8 cellular contexts compared by ENCODE assay signal in the genomic region with DNA sequence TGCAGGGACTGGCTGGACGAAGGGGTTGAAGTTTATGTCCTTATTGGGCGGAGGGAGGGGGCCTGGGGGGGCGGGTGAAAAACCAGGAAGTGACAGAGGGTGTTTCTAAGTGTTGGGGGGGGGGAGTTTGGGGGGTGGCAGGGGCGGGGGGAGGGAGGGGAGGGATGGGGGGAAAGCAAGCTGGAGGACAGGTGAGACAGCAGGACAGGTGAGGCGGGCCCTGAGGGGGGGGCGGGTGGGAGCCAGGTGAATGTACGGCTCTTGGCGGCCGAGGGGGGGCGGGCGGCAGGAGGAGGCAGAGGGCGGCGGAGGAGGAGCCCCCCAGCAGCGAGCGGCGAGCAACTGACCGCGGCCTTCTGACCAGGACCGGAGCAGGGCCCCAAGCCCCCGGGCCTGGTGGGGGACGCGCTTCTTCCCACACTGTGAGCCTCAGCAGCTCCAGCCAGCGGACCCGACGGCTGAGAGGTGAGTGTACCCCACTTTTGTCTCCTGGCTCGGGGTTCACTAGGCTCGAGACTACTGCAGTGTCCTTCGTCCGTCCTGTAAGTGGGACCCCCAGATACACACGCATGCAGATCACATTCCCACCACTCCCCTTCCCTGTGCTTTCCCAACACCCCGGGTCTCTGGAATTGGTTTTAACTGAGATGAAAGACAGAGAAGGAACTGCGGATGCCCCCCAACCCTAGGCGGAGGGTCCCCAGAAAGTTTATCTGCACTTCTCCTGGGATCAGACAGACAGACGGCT. TPM values are rescaled to one million over a fixed set of nuclear protein-coding genes. Genes with fewer than 3 reads are reported as not detected.
DNase-seq lines count a peak whose midpoint lies in the region; ATAC-seq, FAIRE-seq and TF ChIP-seq lines count a peak whose summit lies in the region.

A gene (plus strand): TSS at position 324 of the 748 bp plus-strand sequence. CDS start 11,859 bp downstream, outside the sequence.

- peak within 1 kb of the TSS; percentile 92 for H4K5ac ChIP-seq in IMR-90 (ENCODE audit: low read depth, low read length)

- dilution Hi-C loops in IMR-90 (cut with HindIII; ENCODE audit: low sequenced_read_pairs, unreplicated experiment): no loop called here

- peak within 1 kb of the TSS; percentile 94 for H2BK5ac ChIP-seq in IMR-90 (ENCODE audit: low read depth, low read length, poor library complexity, severe bottlenecking)

- H3K27me3 ChIP-seq in IMR-90 (ENCODE audit: control insufficient read depth, insufficient read depth, low read length) (no peaks in the 10 kb centered on the region), pancreas (no peaks in the 10 kb centered on the region)

- H3K27ac Mint-ChIP-seq in activated T-helper 17 cell treated with anti-CD3 and anti-CD28 coated beads, Interleukin-2, amount 50 U/mL, for 72 hours: peak within 1 kb of the TSS; percentile 95

- peak within 1 kb of the TSS; percentile 70 for H2BK20ac ChIP-seq in IMR-90 (ENCODE audit: low read depth, low read length)

- peak within 1 kb of the TSS; percentile 93 for H2BK120ac ChIP-seq in IMR-90 (ENCODE audit: low read depth, low read length)

- peak within 1 kb of the TSS; percentile 91 for H3K4me3 Mint-ChIP-seq in activated T-helper 17 cell treated with anti-CD3 and anti-CD28 coated beads, Interleukin-2, amount 50 U/mL, for 72 hours

- H3K23ac ChIP-seq in IMR-90 (ENCODE audit: low read depth, low read length): peak within 1 kb of the TSS; percentile 99

- TF ChIP-seq POLR2A in IMR-90 (IDR thresholded peaks at IDR 0.05; ENCODE audit: low read depth, low read length): no peak

- POLR2A ChIA-PET in IMR-90 (lab: Charles Lee; ENCODE audit: unreplicated experiment): no interaction called here

- peaks cover 42% of the 10 kb centered on the region for H3K36me3 Mint-ChIP-seq in activated T-helper 17 cell treated with anti-CD3 and anti-CD28 coated beads, Interleukin-2, amount 50 U/mL, for 72 hours (ENCODE audit: low read depth)

- CTCF ChIA-PET in IMR-90 (lab: Yijun Ruan, JAX): interaction anchor here (0.6 to 1.6 kb wide), 2 partner anchors 14 to 16 kb away, joined by 3 to 7 read pairs; no protein-coding TSS in a partner anchor

- peak within 1 kb of the TSS; percentile 99 for H2AK9ac ChIP-seq in IMR-90 (replicated peaks; ENCODE audit: low read depth, low read length, poor library complexity)

- BruUV-seq in IMR-90 (replicated peaks; lab: Mats Ljungman, UMichigan): no TSS peak

- H3K9me3 ChIP-seq in IMR-90 (ENCODE audit: control insufficient read depth, insufficient read depth, low read length) (no peaks in the 10 kb centered on the region), pancreas (no peaks in the 10 kb centered on the region)

- H3K4me1 ChIP-seq in IMR-90 (ENCODE audit: control insufficient read depth, insufficient read depth, low read length): peaks cover 21% of the 10 kb centered on the region
- peaks cover 22 to 47% (median 26%) of the 10 kb centered on the region in 3 donors for H3K4me1 ChIP-seq in pancreas

- peak within 1 kb of the TSS; percentile 95 for H3K9ac ChIP-seq in IMR-90 (ENCODE audit: low read depth, low read length)

- DNase-seq in NCI-H1417 (lab: John Stamatoyannopoulos, UW) (peak; percentile 44 to 73 (median 71)), NCI-H1417 treated with DMSO at 0.1 percent for 48 hours (lab: John Stamatoyannopoulos, UW) (no peak), IMR-90 (no peak), Right ventricle myocardium superior (peak; percentile 69), pancreas (peak in 5 of 6 donors; percentile 70 to 81 (median 76))

- FAIRE-seq in pancreas (lab: Jason Lieb, UNC): no peak

- H4K8ac ChIP-seq in IMR-90 (ENCODE audit: low read depth in 2 of 2, low read length in 2 of 2): peak within 1 kb of the TSS; percentile 92 to 98

- peak within 1 kb of the TSS; percentile 98 for H4K91ac ChIP-seq in IMR-90 (ENCODE audit: insufficient read depth, low read depth, low read length)

- H3K36me3 ChIP-seq in IMR-90 (ENCODE audit: control insufficient read depth, insufficient read depth, low read length) (no peaks in the 10 kb centered on the region; the same call in none of the 2 replicates), pancreas (no peaks in the 10 kb centered on the region)

- intact Hi-C loops in IMR-90 (cut with micrococcal nuclease) (loop anchor here (5.0 kb wide), 1 partner anchor 50 kb away; a partner anchor contains a TSS), Right ventricle myocardium superior (cut with DNase I) (no loop called here), pancreas (cut with DNase I) (no loop called here)

- H3K79me1 ChIP-seq in IMR-90 (ENCODE audit: low read depth in 1 of 2, low read length in 2 of 2): peaks cover 14 to 66% of the 10 kb centered on the region in 2 experiments

- peak within 1 kb of the TSS; percentile 95; the same call in 2 of the 3 replicates for H2BK15ac ChIP-seq in IMR-90 (ENCODE audit: low read depth, low read length)

- peak within 1 kb of the TSS; percentile 93 for H3K56ac ChIP-seq in IMR-90 (ENCODE audit: extremely low read depth, insufficient read depth, low read length)

- H3K14ac ChIP-seq in IMR-90 (replicated peaks; ENCODE audit: low read depth, low read length): peak within 1 kb of the TSS; percentile 100

- H3K4me1 Mint-ChIP-seq in activated T-helper 17 cell treated with anti-CD3 and anti-CD28 coated beads, Interleukin-2, amount 50 U/mL, for 72 hours: peaks cover 31% of the 10 kb centered on the region

- WGBS in IMR-90 (ENCODE audit: extremely low coverage in 2 of 2, insufficient read length in 1 of 2), 2 experiments: 0% methylated on average over 11 of the region's 34 CpGs; no CpG with 5 or more reads in 1 of the 2 experiments
- 0 to 1% methylated on average over 16 to 32 of the region's 34 CpGs for WGBS in pancreas, 2 donors

- H3K4ac ChIP-seq in IMR-90 (ENCODE audit: low read depth, low read length): peak within 1 kb of the TSS; percentile 99

- no peaks in the 10 kb centered on the region for H3K27me3 Mint-ChIP-seq in activated T-helper 17 cell treated with anti-CD3 and anti-CD28 coated beads, Interleukin-2, amount 50 U/mL, for 72 hours

- H3K4me3 ChIP-seq in IMR-90 (ENCODE audit: insufficient read depth, low read depth, low read length) (peak within 1 kb of the TSS; percentile 98), pancreas (peak within 1 kb of the TSS; percentile 58 to 87 (median 72))

- no peak for TF ChIP-seq RAD21 in IMR-90 (IDR thresholded peaks at IDR 0.05; ENCODE audit: low read length)

- H3K27ac ChIP-seq in IMR-90 (ENCODE audit: insufficient read depth, low read length) (peak within 1 kb of the TSS; percentile 99), pancreas (peak within 1 kb of the TSS; percentile 95 to 98 (median 97))

- peak within 1 kb of the TSS; percentile 99 for H2AK5ac ChIP-seq in IMR-90 (ENCODE audit: low read depth, low read length)

- TF ChIP-seq CTCF in IMR-90 (conservative IDR thresholded peaks at IDR 0.05; ENCODE audit: low read depth, low read length) (no peak), pancreas (IDR thresholded peaks at IDR 0.05) (no peak)

- H3K4me2 ChIP-seq in IMR-90 (ENCODE audit: low read depth, low read length): peak within 1 kb of the TSS; percentile 97

- in situ Hi-C loops in IMR-90 (cut with MboI; ENCODE audit: low sequenced_read_pairs): no loop called here

- no peaks in the 10 kb centered on the region for H3K9me3 Mint-ChIP-seq in activated T-helper 17 cell treated with anti-CD3 and anti-CD28 coated beads, Interleukin-2, amount 50 U/mL, for 72 hours

- H3K18ac ChIP-seq in IMR-90 (ENCODE audit: low read depth, low read length): peak within 1 kb of the TSS; percentile 96

- peaks cover 12% of the 10 kb centered on the region for H3K9me1 ChIP-seq in IMR-90 (ENCODE audit: insufficient read depth, low read length)

- peak; percentile 9 for ATAC-seq in IMR-90 (ENCODE audit: low read depth)
- ATAC-seq in activated T-helper 17 cell treated with anti-CD3 and anti-CD28 coated beads, Interleukin-2, amount 50 U/mL, for 72 hours (replicated peaks): peak; percentile 1
- ATAC-seq in Right ventricle myocardium superior (ENCODE audit: poor library complexity): peak; percentile 1
- ATAC-seq in pancreas: peak; percentile 6 to 12 (median 7)
- ATAC-seq in HG03571 (IDR thresholded peaks at IDR 0.05; ENCODE audit: unreplicated experiment): no peak
- ATAC-seq in HG02852 (IDR thresholded peaks at IDR 0.05; ENCODE audit: unreplicated experiment): no peak

- H2AFZ ChIP-seq in IMR-90 (replicated peaks; ENCODE audit: low read length, poor library complexity): peak within 1 kb of the TSS; percentile 93

- no peaks in the 10 kb centered on the region for H4K20me1 ChIP-seq in IMR-90 (ENCODE audit: insufficient read depth, low read length)

TF ChIP-seq in IMR-90, 13 proteins besides CTCF, POLR2A, EP300 and RAD21:
- TF ChIP-seq RFX5 (IDR thresholded peaks at IDR 0.05; ENCODE audit: low read depth, low read length): no peak
- TF ChIP-seq MXI1 (IDR thresholded peaks at IDR 0.05; ENCODE audit: borderline replicate concordance, low read depth, low read length): no peak
- TF ChIP-seq CHD1 (IDR thresholded peaks at IDR 0.05; ENCODE audit: low read depth, low read length): no peak
- TF ChIP-seq, protein P1, sequence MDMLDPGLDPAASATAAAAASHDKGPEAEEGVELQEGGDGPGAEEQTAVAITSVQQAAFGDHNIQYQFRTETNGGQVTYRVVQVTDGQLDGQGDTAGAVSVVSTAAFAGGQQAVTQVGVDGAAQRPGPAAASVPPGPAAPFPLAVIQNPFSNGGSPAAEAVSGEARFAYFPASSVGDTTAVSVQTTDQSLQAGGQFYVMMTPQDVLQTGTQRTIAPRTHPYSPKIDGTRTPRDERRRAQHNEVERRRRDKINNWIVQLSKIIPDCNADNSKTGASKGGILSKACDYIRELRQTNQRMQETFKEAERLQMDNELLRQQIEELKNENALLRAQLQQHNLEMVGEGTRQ (IDR thresholded peaks at IDR 0.05; ENCODE audit: low read depth, low read length): no peak
- TF ChIP-seq BHLHE40 (IDR thresholded peaks at IDR 0.05; ENCODE audit: low read depth, low read length): no peak
- no peak for TF ChIP-seq CEBPB (IDR thresholded peaks at IDR 0.05; ENCODE audit: low read depth, low read length)
- no peak for TF ChIP-seq SMC3 (IDR thresholded peaks at IDR 0.05; ENCODE audit: low read depth, low read length)

RNA-seq across cellular contexts. Expression of the gene that starts here (rescaled TPM):
- total RNA-seq in IMR-90 (2012; rRNA removed): 7.2 and 7.7 TPM in 2 replicates
- polyA plus RNA-seq in IMR-90 (2012; rRNA removed): 17.4 and 22.4 TPM in 2 replicates
- 12.4 and 18.5 TPM in 2 replicates for polyA plus RNA-seq in IMR-90 (2012; cell fraction: cytosol; rRNA removed)
- 50.2 and 97.9 TPM in 2 replicates for polyA plus RNA-seq in IMR-90 (2012; cell fraction: nucleus; rRNA removed; ENCODE audit: low replicate concordance)
- 100 to 1,000 TPM in 1 of 2 donors, 10 to 100 TPM in 1; 94.5 to 140 TPM for total RNA-seq in activated T-helper 17 cell treated with anti-CD3 and anti-CD28 coated beads, Interleukin-2, amount 50 U/mL, for 72 hours
- total RNA-seq in Right ventricle myocardium superior: 44.1 TPM
- 10 to 100 TPM; 24.5 to 38.4 (median 37.2) TPM for total RNA-seq in pancreas
- polyA plus RNA-seq in pancreas: 10 to 100 TPM; 19.8 to 31.8 TPM

Comparison
In these comparisons a context has a peak if more than half of its experiments do, and no peak if none do; other contexts are left out.
1. DNase-seq: peak in NCI-H1417 (3 of 3), Right ventricle myocardium superior (single experiment) and pancreas (5 of 6); none in NCI-H1417 treated with DMSO at 0.1 percent for 48 hours (single experiment) and IMR-90 (single experiment).
2. ATAC-seq: peak in IMR-90 (single experiment), activated T-helper 17 cell treated with anti-CD3 and anti-CD28 coated beads, Interleukin-2, amount 50 U/mL, for 72 hours (single experiment), Right ventricle myocardium superior (single experiment) and pancreas (4 of 4); none in HG03571 (single experiment) and HG02852 (single experiment).